ENCODE assay signal across 1 cellular context in genomic region chr1:221716713-221717490, GRCh38.
A peak's percentile ranks its signal among the peaks of the same experiment; 100 is the strongest.
TF ChIP-seq lines count a peak whose summit lies in the region.

No MANE protein-coding gene starts in this region.

TF ChIP-seq in K562, 482 proteins besides CTCF, POLR2A, EP300 and RAD21 (continued from another document and continues in another):
- TF ChIP-seq GTF2B (IDR thresholded peaks at IDR 0.05; ENCODE audit: extremely low read depth, insufficient read length) (no peak), HMGN3 (IDR thresholded peaks at IDR 0.05; ENCODE audit: borderline replicate concordance, extremely low read depth, insufficient read length, low read depth, low read length) (no peak), ESRRB (CRISPR knock-in tag; IDR thresholded peaks at IDR 0.05; ENCODE audit: borderline replicate concordance) (no peak), ZNF134 (CRISPR knock-in tag; conservative IDR thresholded peaks at IDR 0.05) (no peak), TRIM25 (IDR thresholded peaks at IDR 0.05; ENCODE audit: borderline replicate concordance) (no peak), ZKSCAN1 (IDR thresholded peaks at IDR 0.05; ENCODE audit: low read depth, low read length) (no peak), ARID2 (IDR thresholded peaks at IDR 0.05) (no peak), FOXP1 (CRISPR knock-in tag; IDR thresholded peaks at IDR 0.05) (no peak), MYNN (IDR thresholded peaks at IDR 0.05) (no peak), MYNN (CRISPR knock-in tag; IDR thresholded peaks at IDR 0.05) (no peak), ZNF324 (CRISPR knock-in tag; IDR thresholded peaks at IDR 0.05) (no peak), SIX5 (IDR thresholded peaks at IDR 0.05; ENCODE audit: borderline replicate concordance in 1 of 2, insufficient read depth in 1 of 2, low read depth in 1 of 2, low read length in 2 of 2) (no peak), TEAD4 (IDR thresholded peaks at IDR 0.05; ENCODE audit: low read length) (peak; percentile 87), TEAD4 (CRISPR knock-in tag; IDR thresholded peaks at IDR 0.05; ENCODE audit: borderline replicate concordance) (no peak), SAFB (IDR thresholded peaks at IDR 0.05; ENCODE audit: borderline replicate concordance, low read depth, low read length) (no peak), SREBF1 (IDR thresholded peaks at IDR 0.05; ENCODE audit: borderline replicate concordance, low read depth, low read length) (no peak), MNT (conservative IDR thresholded peaks at IDR 0.05) (peak in 1 of 2 experiments; percentile 61; a peak in 1 of 4 replicates), ETS2 (tag; IDR thresholded peaks at IDR 0.05; ENCODE audit: borderline replicate concordance, poor library complexity, severe bottlenecking) (no peak), MEIS2 (IDR thresholded peaks at IDR 0.05; ENCODE audit: partially characterized antibody) (peak; percentile 91), MAFF (IDR thresholded peaks at IDR 0.05; ENCODE audit: low read length) (no peak), HIVEP1 (CRISPR knock-in tag; IDR thresholded peaks at IDR 0.05) (no peak), CHD2 (IDR thresholded peaks at IDR 0.05; ENCODE audit: low read depth, low read length) (no peak), KAT8 (IDR thresholded peaks at IDR 0.05; ENCODE audit: low read depth) (no peak), HBP1 (CRISPR knock-in tag; IDR thresholded peaks at IDR 0.05) (0 out of 2 replicates have a peak, but pooled peaks have one; percentile 41), ZNF133 (CRISPR knock-in tag; IDR thresholded peaks at IDR 0.05) (no peak), LCOR (CRISPR knock-in tag; IDR thresholded peaks at IDR 0.05) (no peak), THAP12 (CRISPR knock-in tag; IDR thresholded peaks at IDR 0.05) (no peak), CCAR2 (IDR thresholded peaks at IDR 0.05; ENCODE audit: low read depth, low read length) (no peak), THRA (IDR thresholded peaks at IDR 0.05) (no peak), ZBTB17 (CRISPR knock-in tag; IDR thresholded peaks at IDR 0.05) (0 out of 2 replicates have a peak, but pooled peaks have one; percentile 15), ZNF445 (CRISPR knock-in tag; IDR thresholded peaks at IDR 0.05; ENCODE audit: low read depth) (no peak), XRCC4 (IDR thresholded peaks at IDR 0.05; ENCODE audit: extremely low read depth, insufficient read depth, insufficient read length) (no peak), PREB (CRISPR knock-in tag; IDR thresholded peaks at IDR 0.05) (no peak), RHOXF2B (CRISPR knock-in tag; conservative IDR thresholded peaks at IDR 0.05) (no peak), U2AF2 (optimal IDR thresholded peaks at IDR 0.05; ENCODE audit: low read depth, low read length) (no peak), ZNF589 (CRISPR knock-in tag; IDR thresholded peaks at IDR 0.05; ENCODE audit: low read depth) (peak; percentile 92), SOX6 (IDR thresholded peaks at IDR 0.05) (peak; percentile 69; the same call in 1 of the 2 replicates), ZNF583 (CRISPR knock-in tag; IDR thresholded peaks at IDR 0.05) (no peak), BRF1 (IDR thresholded peaks at IDR 0.05; ENCODE audit: borderline replicate concordance, extremely low read depth, insufficient read length) (no peak), MCM5 (IDR thresholded peaks at IDR 0.05; ENCODE audit: low read depth) (no peak), CREB3 (tag; conservative IDR thresholded peaks at IDR 0.05; ENCODE audit: low read depth) (peak; percentile 76; the same call in 1 of the 2 replicates), SUPT5H (IDR thresholded peaks at IDR 0.05) (no peak), MTA1 (IDR thresholded peaks at IDR 0.05; ENCODE audit: borderline replicate concordance) (0 out of 2 replicates have a peak, but pooled peaks have one; percentile 15), SMARCC2 (IDR thresholded peaks at IDR 0.05; ENCODE audit: low read depth) (0 out of 2 replicates have a peak, but pooled peaks have one; percentile 34), KDM1A (IDR thresholded peaks at IDR 0.05) (peak in 1 of 2 experiments; percentile 34; a peak in 1 of 4 replicates), FOS (IDR thresholded peaks at IDR 0.05; ENCODE audit: extremely low read depth, insufficient read length) (no peak), PHF21A (IDR thresholded peaks at IDR 0.05; ENCODE audit: borderline replicate concordance, low read depth) (0 out of 2 replicates have a peak, but pooled peaks have one; percentile 49), ZFPM2 (CRISPR knock-in tag; IDR thresholded peaks at IDR 0.05) (no peak), CGGBP1 (CRISPR knock-in tag; IDR thresholded peaks at IDR 0.05) (no peak), TAF7 (tag; IDR thresholded peaks at IDR 0.05) (no peak), SMC3 (conservative IDR thresholded peaks at IDR 0.05; ENCODE audit: insufficient read depth, low read depth, low read length) (no peak), ELF1 (tag; IDR thresholded peaks at IDR 0.05) (peak; percentile 65), ILK (tag; IDR thresholded peaks at IDR 0.05; ENCODE audit: borderline replicate concordance, low read depth) (no peak)
- TF ChIP-seq, protein P1, sequence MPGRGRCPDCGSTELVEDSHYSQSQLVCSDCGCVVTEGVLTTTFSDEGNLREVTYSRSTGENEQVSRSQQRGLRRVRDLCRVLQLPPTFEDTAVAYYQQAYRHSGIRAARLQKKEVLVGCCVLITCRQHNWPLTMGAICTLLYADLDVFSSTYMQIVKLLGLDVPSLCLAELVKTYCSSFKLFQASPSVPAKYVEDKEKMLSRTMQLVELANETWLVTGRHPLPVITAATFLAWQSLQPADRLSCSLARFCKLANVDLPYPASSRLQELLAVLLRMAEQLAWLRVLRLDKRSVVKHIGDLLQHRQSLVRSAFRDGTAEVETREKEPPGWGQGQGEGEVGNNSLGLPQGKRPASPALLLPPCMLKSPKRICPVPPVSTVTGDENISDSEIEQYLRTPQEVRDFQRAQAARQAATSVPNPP (IDR thresholded peaks at IDR 0.05; ENCODE audit: borderline replicate concordance, insufficient read depth, insufficient read length), result no peak
- TF ChIP-seq, protein P2, sequence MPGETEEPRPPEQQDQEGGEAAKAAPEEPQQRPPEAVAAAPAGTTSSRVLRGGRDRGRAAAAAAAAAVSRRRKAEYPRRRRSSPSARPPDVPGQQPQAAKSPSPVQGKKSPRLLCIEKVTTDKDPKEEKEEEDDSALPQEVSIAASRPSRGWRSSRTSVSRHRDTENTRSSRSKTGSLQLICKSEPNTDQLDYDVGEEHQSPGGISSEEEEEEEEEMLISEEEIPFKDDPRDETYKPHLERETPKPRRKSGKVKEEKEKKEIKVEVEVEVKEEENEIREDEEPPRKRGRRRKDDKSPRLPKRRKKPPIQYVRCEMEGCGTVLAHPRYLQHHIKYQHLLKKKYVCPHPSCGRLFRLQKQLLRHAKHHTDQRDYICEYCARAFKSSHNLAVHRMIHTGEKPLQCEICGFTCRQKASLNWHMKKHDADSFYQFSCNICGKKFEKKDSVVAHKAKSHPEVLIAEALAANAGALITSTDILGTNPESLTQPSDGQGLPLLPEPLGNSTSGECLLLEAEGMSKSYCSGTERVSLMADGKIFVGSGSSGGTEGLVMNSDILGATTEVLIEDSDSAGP (CRISPR knock-in tag; IDR thresholded peaks at IDR 0.05), result no peak
